Comparison of ENCODE assay signal across 1 cellular context in the genomic region with DNA sequence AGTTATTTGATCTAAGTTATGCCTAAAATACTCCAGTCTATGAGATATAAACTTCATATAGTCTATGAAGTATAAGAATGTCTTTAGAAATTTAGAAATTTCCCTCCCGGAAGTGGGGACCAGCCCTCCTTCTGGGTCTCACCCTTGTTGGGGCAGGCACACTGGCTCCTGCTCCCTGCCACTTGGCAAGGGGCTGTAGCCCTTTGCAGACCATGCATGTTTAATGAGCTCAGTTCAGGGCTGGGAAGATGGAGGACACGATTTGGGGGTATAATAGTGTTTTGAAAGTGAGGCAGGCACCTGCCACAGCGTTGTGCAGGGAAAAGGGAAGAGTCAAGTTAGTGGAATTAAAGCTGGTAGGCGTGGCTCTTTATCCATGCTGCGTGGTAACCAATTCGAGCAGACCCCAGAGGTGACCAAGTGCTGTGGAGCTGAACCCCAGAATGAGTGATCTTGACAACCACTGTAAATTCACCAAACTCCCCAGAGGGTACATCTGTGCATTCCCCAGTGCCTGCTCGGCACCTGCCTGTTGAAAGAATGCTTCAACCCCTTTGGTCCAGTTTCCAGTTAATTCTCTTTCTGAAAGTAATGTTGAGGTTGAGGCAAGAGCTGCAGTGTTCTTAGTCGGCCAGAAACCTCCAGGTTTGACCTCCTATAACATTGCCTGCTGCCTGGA.
TF ChIP-seq lines count a peak whose summit lies in the region.

No MANE protein-coding gene starts in this region.

TF ChIP-seq in WTC11, 78 proteins besides CTCF, POLR2A, EP300 and RAD21 (continued from another document):
- no peak for TF ChIP-seq AFF4 (CRISPR knock-in tag; IDR thresholded peaks at IDR 0.05; ENCODE audit: borderline replicate concordance)
- no peak for TF ChIP-seq PRRX2 (CRISPR knock-in tag; IDR thresholded peaks at IDR 0.05)
- no peak for TF ChIP-seq ZNF425 (CRISPR knock-in tag; conservative IDR thresholded peaks at IDR 0.05)
- no peak for TF ChIP-seq NFYB (CRISPR knock-in tag; conservative IDR thresholded peaks at IDR 0.05; ENCODE audit: low read depth)
- no peak for TF ChIP-seq TEAD4 (CRISPR knock-in tag; IDR thresholded peaks at IDR 0.05)
- TF ChIP-seq, protein P1, sequence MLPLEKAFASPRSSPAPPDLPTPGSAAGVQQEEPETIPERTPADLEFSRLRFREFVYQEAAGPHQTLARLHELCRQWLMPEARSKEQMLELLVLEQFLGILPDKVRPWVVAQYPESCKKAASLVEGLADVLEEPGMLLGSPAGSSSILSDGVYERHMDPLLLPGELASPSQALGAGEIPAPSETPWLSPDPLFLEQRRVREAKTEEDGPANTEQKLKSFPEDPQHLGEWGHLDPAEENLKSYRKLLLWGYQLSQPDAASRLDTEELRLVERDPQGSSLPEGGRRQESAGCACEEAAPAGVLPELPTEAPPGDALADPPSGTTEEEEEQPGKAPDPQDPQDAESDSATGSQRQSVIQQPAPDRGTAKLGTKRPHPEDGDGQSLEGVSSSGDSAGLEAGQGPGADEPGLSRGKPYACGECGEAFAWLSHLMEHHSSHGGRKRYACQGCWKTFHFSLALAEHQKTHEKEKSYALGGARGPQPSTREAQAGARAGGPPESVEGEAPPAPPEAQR (CRISPR knock-in tag; IDR thresholded peaks at IDR 0.05), result no peak
- TF ChIP-seq IRF1 (CRISPR knock-in tag; IDR thresholded peaks at IDR 0.05), result no peak
- no peak for TF ChIP-seq ZNF317 (CRISPR knock-in tag; IDR thresholded peaks at IDR 0.05; ENCODE audit: borderline replicate concordance, low read depth)
- TF ChIP-seq MXD4 (CRISPR knock-in tag; IDR thresholded peaks at IDR 0.05; ENCODE audit: borderline replicate concordance), result no peak
- TF ChIP-seq ZNF232 (CRISPR knock-in tag; IDR thresholded peaks at IDR 0.05), result no peak
- TF ChIP-seq, protein P2, sequence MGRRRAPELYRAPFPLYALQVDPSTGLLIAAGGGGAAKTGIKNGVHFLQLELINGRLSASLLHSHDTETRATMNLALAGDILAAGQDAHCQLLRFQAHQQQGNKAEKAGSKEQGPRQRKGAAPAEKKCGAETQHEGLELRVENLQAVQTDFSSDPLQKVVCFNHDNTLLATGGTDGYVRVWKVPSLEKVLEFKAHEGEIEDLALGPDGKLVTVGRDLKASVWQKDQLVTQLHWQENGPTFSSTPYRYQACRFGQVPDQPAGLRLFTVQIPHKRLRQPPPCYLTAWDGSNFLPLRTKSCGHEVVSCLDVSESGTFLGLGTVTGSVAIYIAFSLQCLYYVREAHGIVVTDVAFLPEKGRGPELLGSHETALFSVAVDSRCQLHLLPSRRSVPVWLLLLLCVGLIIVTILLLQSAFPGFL (CRISPR knock-in tag; IDR thresholded peaks at IDR 0.05; ENCODE audit: borderline replicate concordance), result no peak
